In genomic region chr4:40057540-40058091, GRCh38 we compare ENCODE assay signal across 8 cellular contexts. TPM values are rescaled to one million over a fixed set of nuclear protein-coding genes. Genes with fewer than 3 reads are reported as not detected.
A peak's percentile ranks its signal among the peaks of the same experiment; 100 is the strongest.
DNase-seq lines count a peak whose midpoint lies in the region; ATAC-seq and TF ChIP-seq lines count a peak whose summit lies in the region.

No MANE protein-coding gene starts in this region.

- DNase-seq in GM10248 (ENCODE audit: extremely low spot score) = peak; percentile 90
- peak; percentile 97 for DNase-seq in NB4 (ENCODE audit: low read depth)
- DNase-seq in activated naive CD8-positive, alpha-beta T cell treated with anti-CD3 and anti-CD28 coated beads, Interleukin-2, amount 10 ng/mL, durations not matched to agents 7 days and 5 days = peak; percentile 56
- peak; percentile 17 to 94 (median 74) for DNase-seq in head of caudate nucleus
- DNase-seq in osteocyte (ENCODE audit: extremely low spot score, unreplicated experiment) = peak; percentile 87
- peak; percentile 85 for DNase-seq in transverse colon

- H3K27ac Mint-ChIP-seq in activated naive CD8-positive, alpha-beta T cell treated with anti-CD3 and anti-CD28 coated beads, Interleukin-2, amount 10 ng/mL, durations not matched to agents 7 days and 5 days = peak overlapping the region; percentile 93
- peak overlapping the region; percentile 99 for H3K27ac Mint-ChIP-seq in osteocyte (ENCODE audit: unreplicated experiment)

- peak overlapping the region; percentile 99 to 100 (median 100) for H3K27ac ChIP-seq in transverse colon

- H3K4me1 ChIP-seq in transverse colon = peaks cover 15 to 33% (median 22%) of the 10 kb centered on the region in 4 donors

- CTCF ChIA-PET in GM10248 (lab: Yijun Ruan, JAX) = interaction anchor here (0.7 to 3.1 kb wide), 11 partner anchors 11 to 267 kb away, joined by 3 to 17 read pairs (median 4); no protein-coding TSS in a partner anchor

- H3K36me3 ChIP-seq in transverse colon = no peaks in the 10 kb centered on the region

- H3K36me3 Mint-ChIP-seq in activated naive CD8-positive, alpha-beta T cell treated with anti-CD3 and anti-CD28 coated beads, Interleukin-2, amount 10 ng/mL, durations not matched to agents 7 days and 5 days = peaks cover 14% of the 10 kb centered on the region
- peaks cover 6% of the 10 kb centered on the region for H3K36me3 Mint-ChIP-seq in osteocyte (ENCODE audit: unreplicated experiment)

- ATAC-seq in HG02571 (IDR thresholded peaks at IDR 0.05; ENCODE audit: unreplicated experiment) (peak; percentile 64), SK-N-SH treated with all-trans-retinoic acid at 6 μM for 48 hours (peak; percentile 89)
- ATAC-seq in activated naive CD8-positive, alpha-beta T cell treated with anti-CD3 and anti-CD28 coated beads, Interleukin-2, amount 10 ng/mL, durations not matched to agents 7 days and 5 days (ENCODE audit: low read depth) = peak; percentile 73

- in situ Hi-C loops in transverse colon (cut with MboI; ENCODE audit: low pct_ligation_motif_present in 1 of 4, low pct_unique_long_range_greater_than_20kb in 1 of 4, low sequenced_read_pairs in 3 of 4) = loop anchor here in 2 of 4 donors (10.0 to 25.0 kb wide), 2 partner anchors 255 to 257 kb away; no protein-coding TSS in a partner anchor

- no peaks in the 10 kb centered on the region for H3K27me3 ChIP-seq in transverse colon

- H3K9me3 ChIP-seq in transverse colon = no peaks in the 10 kb centered on the region

- no peak for TF ChIP-seq CTCF in GM10248 (IDR thresholded peaks at IDR 0.05; ENCODE audit: control extremely low read depth, extremely low read depth, low read depth, missing control alignments)
- TF ChIP-seq CTCF in NB4 (IDR thresholded peaks at IDR 0.05; ENCODE audit: low read depth, low read length) = no peak
- TF ChIP-seq CTCF in osteocyte (IDR thresholded peaks at IDR 0.05) = no peak
- TF ChIP-seq CTCF in transverse colon (IDR thresholded peaks at IDR 0.05) = peak in 1 of 5 experiments; percentile 3

- TF ChIP-seq POLR2A in NB4 (IDR thresholded peaks at IDR 0.05; ENCODE audit: extremely low read depth, insufficient read length) (peak; percentile 87), transverse colon (IDR thresholded peaks at IDR 0.05) (peak; percentile 59)

- TF ChIP-seq EP300 in transverse colon (IDR thresholded peaks at IDR 0.05; ENCODE audit: low read depth) = no peak

- H3K27me3 Mint-ChIP-seq in activated naive CD8-positive, alpha-beta T cell treated with anti-CD3 and anti-CD28 coated beads, Interleukin-2, amount 10 ng/mL, durations not matched to agents 7 days and 5 days = peaks cover 4% of the 10 kb centered on the region
- no peaks in the 10 kb centered on the region for H3K27me3 Mint-ChIP-seq in osteocyte (ENCODE audit: unreplicated experiment)

- WGBS in transverse colon (ENCODE audit: low coverage in 1 of 2), 2 donors = 0 to 4% methylated on average over 12 to 16 of the region's 16 CpGs

- POLR2A ChIA-PET in GM10248 (lab: Yijun Ruan, JAX) = interaction anchor here (0.6 kb wide), 1 partner anchor 23 kb away, joined by 4 read pairs; no protein-coding TSS in a partner anchor
- POLR2A ChIA-PET in activated naive CD8-positive, alpha-beta T cell treated with anti-CD3 and anti-CD28 coated beads, Interleukin-2, amount 10 ng/mL, durations not matched to agents 7 days and 5 days (lab: Charles Lee) = interaction anchor here (0.6 to 6.5 kb wide), 19 partner anchors 11 to 665 kb away, joined by 3 to 134 read pairs (median 4); partner anchors contain the start of genes LIAS, RHOH and RPL9

- peak overlapping the region; percentile 95 for H3K4me3 Mint-ChIP-seq in activated naive CD8-positive, alpha-beta T cell treated with anti-CD3 and anti-CD28 coated beads, Interleukin-2, amount 10 ng/mL, durations not matched to agents 7 days and 5 days
- H3K4me3 Mint-ChIP-seq in osteocyte (ENCODE audit: unreplicated experiment) = peak overlapping the region; percentile 88

- H3K4me3 ChIP-seq in NB4 (ENCODE audit: low read depth, low read length) (peak overlapping the region; percentile 82), transverse colon (peak overlapping the region; percentile 85 to 96 (median 90))

- intact Hi-C loops in head of caudate nucleus (cut with DNase I) (loop anchor here (5.0 kb wide), 3 partner anchors 80 to 270 kb away; partner anchors contain the start of gene PDS5A), transverse colon (cut with DNase I; ENCODE audit: low total_unique reads) (loop anchor here (5.0 kb wide), 1 partner anchor 80 kb away; the partner anchor contains the start of gene PDS5A)

- H3K4me1 Mint-ChIP-seq in activated naive CD8-positive, alpha-beta T cell treated with anti-CD3 and anti-CD28 coated beads, Interleukin-2, amount 10 ng/mL, durations not matched to agents 7 days and 5 days = peaks cover 26% of the 10 kb centered on the region
- peaks cover 27% of the 10 kb centered on the region for H3K4me1 Mint-ChIP-seq in osteocyte (ENCODE audit: unreplicated experiment)

- H3K9me3 Mint-ChIP-seq in activated naive CD8-positive, alpha-beta T cell treated with anti-CD3 and anti-CD28 coated beads, Interleukin-2, amount 10 ng/mL, durations not matched to agents 7 days and 5 days = no peaks in the 10 kb centered on the region
- no peaks in the 10 kb centered on the region for H3K9me3 Mint-ChIP-seq in osteocyte (ENCODE audit: unreplicated experiment)

TF ChIP-seq in SK-N-SH treated with all-trans-retinoic acid at 6 μM for 48 hours, 23 proteins besides CTCF, POLR2A, EP300 and RAD21:
- TF ChIP-seq GLIS3 (CRISPR knock-in tag; IDR thresholded peaks at IDR 0.05) (no peak), ESRRG (CRISPR knock-in tag; IDR thresholded peaks at IDR 0.05) (no peak), ZC3H10 (CRISPR knock-in tag; IDR thresholded peaks at IDR 0.05) (no peak), CSDC2 (CRISPR knock-in tag; IDR thresholded peaks at IDR 0.05) (no peak), PPARA (CRISPR knock-in tag; IDR thresholded peaks at IDR 0.05; ENCODE audit: borderline replicate concordance) (no peak), CREB5 (CRISPR knock-in tag; IDR thresholded peaks at IDR 0.05; ENCODE audit: low read depth) (no peak)

RNA-seq across cellular contexts. Expression of gene N4BP2, which starts 1.0 kb away (rescaled TPM):
- 10 to 100 TPM; 31.9 to 33.5 TPM for total RNA-seq in activated naive CD8-positive, alpha-beta T cell treated with anti-CD3 and anti-CD28 coated beads, Interleukin-2, amount 10 ng/mL, durations not matched to agents 7 days and 5 days
- total RNA-seq in osteocyte (14.9 and 16.4 TPM in 2 replicates), transverse colon (10 to 100 TPM in 3 of 4 donors, 1 to 10 TPM in 1; 7.9 to 19.5 (median 12.5) TPM)

Comparison
In these comparisons a context has a peak if more than half of its experiments do, and no peak if none do; other contexts are left out.
1. Peak in every context shown above with its lines: DNase-seq, ATAC-seq, H3K4me3 ChIP-seq and H3K27ac ChIP-seq.